Comparison of ENCODE assay signal across 8 cellular contexts in genomic region chr10:63268798-63269503, GRCh38.
DNase-seq lines count a peak whose midpoint lies in the region; ATAC-seq and TF ChIP-seq lines count a peak whose summit lies in the region.

No MANE protein-coding gene starts in this region.

- H3K9me3 Mint-ChIP-seq in chondrocyte (ENCODE audit: low read depth), result no peaks in the 10 kb centered on the region

- no peaks in the 10 kb centered on the region for H3K27me3 Mint-ChIP-seq in chondrocyte (ENCODE audit: low read depth)

- peaks cover 1% of the 10 kb centered on the region for H3K36me3 Mint-ChIP-seq in chondrocyte (ENCODE audit: low read depth)

- ATAC-seq in GM18907 (IDR thresholded peaks at IDR 0.05; ENCODE audit: unreplicated experiment) (peak; percentile 95), HG03159 (IDR thresholded peaks at IDR 0.05; ENCODE audit: unreplicated experiment) (peak; percentile 91)
- peak; percentile 98 for ATAC-seq in activated CD4-positive, CD25-positive, alpha-beta regulatory T cell treated with anti-CD3 and anti-CD28 coated beads, Interleukin-2, amount 50 U/mL, for 24 hours

- peak overlapping the region; percentile 99 for H3K27ac Mint-ChIP-seq in chondrocyte (ENCODE audit: unreplicated experiment)

- DNase-seq in AG09319 (ENCODE audit: extremely low read depth, low read depth), result peak; percentile 79
- DNase-seq in NCI-H2227 treated with DMSO at 0.1 percent for 48 hours (lab: John Stamatoyannopoulos, UW), result peak; percentile 73
- no peak for DNase-seq in chondrocyte (ENCODE audit: low spot score)
- peak; percentile 96 for DNase-seq in kidney glomerular epithelial cell (lab: John Stamatoyannopoulos, UW)
- DNase-seq in stimulated activated CD4-positive, alpha-beta T cell treated with anti-CD3 and anti-CD28 coated beads, Interleukin-1b, Interleukin-23, amount 100 ng/mL, for 24 hours (ENCODE audit: low read depth in 4 of 4, low spot score in 1 of 4), result peak; percentile 30 to 64 (median 54)

- peak; percentile 27 for TF ChIP-seq CTCF in AG09319 (IDR thresholded peaks at IDR 0.05; ENCODE audit: low read depth, low read length)
- peak; percentile 67 for TF ChIP-seq CTCF in chondrocyte (IDR thresholded peaks at IDR 0.05)

- peak overlapping the region; percentile 96 for H3K4me3 Mint-ChIP-seq in chondrocyte (ENCODE audit: unreplicated experiment)

- peaks cover 21% of the 10 kb centered on the region for H3K4me1 Mint-ChIP-seq in chondrocyte (ENCODE audit: low read depth)
